ENCODE assay signal across 8 cellular contexts in the genomic region with DNA sequence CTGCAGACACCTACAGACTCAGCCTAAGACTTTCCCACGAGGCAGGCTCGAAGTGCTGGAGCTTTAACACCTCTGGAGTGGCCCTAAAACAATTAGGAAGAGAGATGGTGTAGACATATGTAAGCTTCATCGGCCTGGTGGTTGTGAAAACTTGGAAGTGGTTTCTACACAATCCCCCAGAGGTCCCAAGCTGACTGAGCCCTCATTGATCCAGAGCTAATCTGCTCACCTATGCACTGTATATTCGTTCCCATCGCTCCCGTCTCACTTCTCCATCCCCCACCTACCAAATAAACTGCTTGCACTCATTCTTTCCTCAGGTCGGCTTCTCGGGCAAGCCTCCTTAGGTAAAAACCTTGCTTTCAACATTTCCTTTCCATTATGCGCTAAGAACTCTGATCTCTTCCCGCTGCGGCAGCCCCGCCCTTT. TPM values are rescaled to one million over a fixed set of nuclear protein-coding genes. Genes with fewer than 3 reads are reported as not detected.
DNase-seq lines count a peak whose midpoint lies in the region; ATAC-seq and TF ChIP-seq lines count a peak whose summit lies in the region.

No MANE protein-coding gene starts in this region.

- H3K4me3 Mint-ChIP-seq in naive B cell, result no peak overlapping the region

- peak overlapping the region; percentile 89 to 99 (median 97) for H3K27ac ChIP-seq in dorsolateral prefrontal cortex

- TF ChIP-seq CTCF in BJ (IDR thresholded peaks at IDR 0.05; ENCODE audit: insufficient read depth, low read depth, low read length) (no peak), dorsolateral prefrontal cortex (IDR thresholded peaks at IDR 0.05 in 54 of 56, conservative IDR thresholded peaks at IDR 0.05 in 2 of 56; ENCODE audit: low read depth in 1 of 56, partially characterized antibody in 56 of 56) (no peak)

- CTCF ChIA-PET in BJ (lab: Yijun Ruan, JAX), result no interaction called here

- POLR2A ChIA-PET in BJ (lab: Charles Lee), result no interaction called here

- peaks cover 20 to 24% of the 10 kb centered on the region in 2 donors for H3K36me3 Mint-ChIP-seq in naive B cell

- H3K4me1 Mint-ChIP-seq in naive B cell, result peaks cover 0 to 3% (median 0%) of the 10 kb centered on the region in 3 donors

- H3K9me3 Mint-ChIP-seq in naive B cell, result peaks cover 3 to 24% (median 9%) of the 10 kb centered on the region in 7 donors

- intact Hi-C loops in dorsolateral prefrontal cortex (cut with DNase I), result loop anchor here (2.0 to 5.0 kb wide), 3 partner anchors 39 to 135 kb away; a partner anchor contains a TSS

- ATAC-seq in HG03060 (IDR thresholded peaks at IDR 0.05; ENCODE audit: low read depth, unreplicated experiment) (peak; percentile 31), naive B cell (ENCODE audit: low read depth in 2 of 2) (peak; percentile 9 to 14), GM21381 (IDR thresholded peaks at IDR 0.05; ENCODE audit: unreplicated experiment) (no peak)

- H3K36me3 ChIP-seq in BJ (ENCODE audit: control insufficient read depth, insufficient read depth, low read length), result no peaks in the 10 kb centered on the region

- H3K27me3 Mint-ChIP-seq in naive B cell, result no peaks in the 10 kb centered on the region

- no peak overlapping the region for H3K27ac Mint-ChIP-seq in naive B cell

- peak overlapping the region; percentile 73 for H3K4me3 ChIP-seq in BJ (ENCODE audit: low read depth, low read length)
- peak overlapping the region; percentile 66 to 95 (median 84) for H3K4me3 ChIP-seq in dorsolateral prefrontal cortex

- H3K27me3 ChIP-seq in BJ (ENCODE audit: control insufficient read depth, insufficient read depth, low read length) (no peaks in the 10 kb centered on the region), dorsolateral prefrontal cortex (no peaks in the 10 kb centered on the region)

- no peak for DNase-seq in BJ (ENCODE audit: low read depth)
- peak in 1 of 10 donors; percentile 4 for DNase-seq in dorsolateral prefrontal cortex
- DNase-seq in naive B cell, result no peak
- no peak for DNase-seq in DMS79 treated with DMSO at 0.1 percent for 48 hours (lab: John Stamatoyannopoulos, UW)
- no peak for DNase-seq in UCSD-AML1 (lab: John Stamatoyannopoulos, UW; ENCODE audit: unreplicated experiment)
- no peak for DNase-seq in germinal center (ENCODE audit: low spot score)

RNA-seq across cellular contexts. Expression of a gene that starts 0.8 kb away (rescaled TPM):
- 1.1 TPM in 2 replicates for polyA plus RNA-seq in BJ (2011; rRNA removed)
- polyA minus RNA-seq in BJ (2011; rRNA and poly(A)+ RNA removed), result 1.2 and 2.5 TPM in 2 replicates
- total RNA-seq in dorsolateral prefrontal cortex, result 10 to 100 TPM; 15.9 to 32.1 (median 22.9) TPM
- polyA plus RNA-seq in naive B cell (ENCODE audit: low read depth in 6 of 6), result 1 to 10 TPM; 2.0 to 3.2 (median 2.9) TPM

RNA-seq across cellular contexts. Expression of a gene that starts 36.8 kb away (rescaled TPM):
- polyA plus RNA-seq in BJ (2011; rRNA removed) (1.4 and 3.5 TPM in 2 replicates), naive B cell (ENCODE audit: low read depth in 6 of 6) (1 to 10 TPM; 2.1 to 5.9 (median 3.5) TPM)
- 4.8 and 5.8 TPM in 2 replicates for polyA minus RNA-seq in BJ (2011; rRNA and poly(A)+ RNA removed)
- 10 to 100 TPM in 103 of 120 experiments, 1 to 10 TPM in 17; 7.8 to 19.9 (median 11.8) TPM for total RNA-seq in dorsolateral prefrontal cortex

RNA-seq across cellular contexts. Expression of a gene that starts 38.7 kb away (rescaled TPM):
- 2.1 and 3.1 TPM in 2 replicates for polyA plus RNA-seq in BJ (2011; rRNA removed)
- polyA minus RNA-seq in BJ (2011; rRNA and poly(A)+ RNA removed), result 2.4 and 2.8 TPM in 2 replicates
- total RNA-seq in dorsolateral prefrontal cortex, result 10 to 100 TPM in 109 of 120 experiments, 1 to 10 TPM in 11; 8.0 to 18.7 (median 13.3) TPM
- 1 to 10 TPM; 4.4 to 8.1 (median 5.5) TPM for polyA plus RNA-seq in naive B cell (ENCODE audit: low read depth in 6 of 6)
